In genomic region chr1:14850563-14850962, GRCh38 we compare ENCODE assay signal across 1 cellular context.
A peak's percentile ranks its signal among the peaks of the same experiment; 100 is the strongest.
TF ChIP-seq lines count a peak whose summit lies in the region.

No MANE protein-coding gene starts in this region.

TF ChIP-seq in K562, 482 proteins besides CTCF, POLR2A, EP300 and RAD21 (continued from another document):
- TF ChIP-seq, protein P1, sequence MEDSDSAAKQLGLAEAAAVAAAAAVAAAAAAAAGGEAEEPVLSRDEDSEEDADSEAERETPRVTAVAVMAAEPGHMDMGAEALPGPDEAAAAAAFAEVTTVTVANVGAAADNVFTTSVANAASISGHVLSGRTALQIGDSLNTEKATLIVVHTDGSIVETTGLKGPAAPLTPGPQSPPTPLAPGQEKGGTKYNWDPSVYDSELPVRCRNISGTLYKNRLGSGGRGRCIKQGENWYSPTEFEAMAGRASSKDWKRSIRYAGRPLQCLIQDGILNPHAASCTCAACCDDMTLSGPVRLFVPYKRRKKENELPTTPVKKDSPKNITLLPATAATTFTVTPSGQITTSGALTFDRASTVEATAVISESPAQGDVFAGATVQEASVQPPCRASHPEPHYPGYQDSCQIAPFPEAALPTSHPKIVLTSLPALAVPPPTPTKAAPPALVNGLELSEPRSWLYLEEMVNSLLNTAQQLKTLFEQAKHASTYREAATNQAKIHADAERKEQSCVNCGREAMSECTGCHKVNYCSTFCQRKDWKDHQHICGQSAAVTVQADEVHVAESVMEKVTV (CRISPR knock-in tag; IDR thresholded peaks at IDR 0.05): peak; percentile 83
- TF ChIP-seq ZNF766 (CRISPR knock-in tag; conservative IDR thresholded peaks at IDR 0.05) (peak; percentile 90), ZNF224 (CRISPR knock-in tag; IDR thresholded peaks at IDR 0.05) (no peak)
